ENCODE assay signal across 2 cellular contexts in genomic region chr9:94860678-94861588, GRCh38.
TF ChIP-seq lines count a peak whose summit lies in the region.

No MANE protein-coding gene starts in this region.

TF ChIP-seq in IMR-90, 13 proteins besides CTCF, POLR2A, EP300 and RAD21 (continued from another document):
- no peak for TF ChIP-seq USF2 (IDR thresholded peaks at IDR 0.05; ENCODE audit: low read depth, low read length)
- TF ChIP-seq MAFK (IDR thresholded peaks at IDR 0.05; ENCODE audit: low read depth, low read length): no peak
- TF ChIP-seq MXI1 (IDR thresholded peaks at IDR 0.05; ENCODE audit: borderline replicate concordance, low read depth, low read length): no peak
- TF ChIP-seq RCOR1 (IDR thresholded peaks at IDR 0.05; ENCODE audit: insufficient replicate concordance, low read length): peak; percentile 60
- no peak for TF ChIP-seq CHD1 (IDR thresholded peaks at IDR 0.05; ENCODE audit: low read depth, low read length)

TF ChIP-seq in GM23338, 12 proteins besides CTCF, POLR2A, EP300 and RAD21 (continued from another document):
- TF ChIP-seq ZNF462 (CRISPR knock-in tag; IDR thresholded peaks at IDR 0.05) (no peak), ZNF331 (CRISPR knock-in tag; IDR thresholded peaks at IDR 0.05; ENCODE audit: low read depth) (no peak), EZH2 (IDR thresholded peaks at IDR 0.05; ENCODE audit: low read depth, unreplicated experiment) (no peak), EZH2phosphoT487 (IDR thresholded peaks at IDR 0.05; ENCODE audit: unreplicated experiment) (no peak), NANOG (IDR thresholded peaks at IDR 0.05; ENCODE audit: borderline replicate concordance) (no peak), REST (IDR thresholded peaks at IDR 0.05; ENCODE audit: unreplicated experiment) (no peak)
